28 cellular contexts compared by ENCODE assay signal in the genomic region with DNA sequence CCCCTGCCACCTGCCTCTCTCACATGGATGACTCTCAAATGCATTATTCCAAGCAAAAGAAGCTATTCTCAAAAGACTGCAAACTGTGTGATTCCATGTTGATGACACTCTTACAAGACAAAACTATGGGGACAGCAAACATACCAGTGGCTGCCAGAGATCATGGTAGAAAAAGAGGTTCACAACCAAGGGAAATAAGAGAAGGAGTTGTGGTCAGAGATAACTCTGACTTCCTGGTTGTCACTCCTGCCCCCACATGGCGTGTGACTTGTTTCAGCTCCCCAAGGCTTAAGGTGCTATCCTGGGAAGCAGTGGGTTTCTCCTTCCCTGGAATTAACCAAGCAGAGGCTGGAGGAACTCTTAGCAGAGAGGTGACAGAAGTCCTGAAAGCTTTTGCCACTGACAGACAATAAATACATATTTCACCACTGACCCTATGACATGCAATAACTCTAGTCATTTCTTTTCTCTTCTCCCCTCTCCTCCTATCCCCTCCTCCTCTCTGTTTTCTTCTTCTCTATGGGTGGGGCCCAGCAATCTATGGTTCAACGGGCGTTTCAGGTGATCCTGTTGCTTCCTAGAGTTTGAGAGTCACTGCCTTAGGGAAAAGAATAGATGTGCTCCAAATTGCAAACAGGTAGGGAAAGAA.
"Had no signal": no experiment of that assay in that cellular context is flagged by ENCODE, and none has a peak within 500 bp of the region (broad histone marks: within the 10 kb centered on the region; RNA-seq: fewer than 3 reads in every experiment).

No MANE protein-coding gene starts in this region.

- DNase-seq: activated B cell treated with CpG ODN at 0.5 μM for 24 hours; activated CD4-positive, alpha-beta T cell treated with anti-CD3 and anti-CD28 coated beads for 36 hours; activated CD4-positive, alpha-beta T cell treated with anti-CD3 and anti-CD28 coated beads, Interleukin-2, amount 50 U/mL, for 4 hours; activated CD8-positive, alpha-beta memory T cell treated with anti-CD3 and anti-CD28 coated beads, Interleukin-2, amount 50 U/mL, for 48 hours; activated naive CD4-positive, alpha-beta T cell; activated T-cell treated with anti-CD3 and anti-CD28 coated beads, Interleukin-2, amount 50 U/mL, for 4 hours; adrenal gland; brain microvascular endothelial cell; caudate nucleus; effector CD4-positive, alpha-beta T cell; erythroblast; foreskin keratinocyte; kidney; lower lobe of right lung; naive thymus-derived CD4-positive, alpha-beta T cell; posterior cingulate gyrus; right lobe of liver; stimulated activated CD4-positive, alpha-beta T cell treated with anti-CD3 and anti-CD28 coated beads, Interleukin-15, amount 100 ng/mL, for 24 hours; stimulated activated naive B cell treated with anti-CD40 and anti-IgM and Interleukin-4, amounts not matched to agents 10 μg/mL and 1 μg/mL and 100 μg/mL, for 72 hours; transverse colon; uterus had no signal

- H3K27me3 Mint-ChIP-seq: activated B cell treated with CpG ODN at 0.5 μM for 24 hours; activated CD4-positive, alpha-beta T cell treated with anti-CD3 and anti-CD28 coated beads for 36 hours had no signal

- H3K9me3 Mint-ChIP-seq: activated B cell treated with CpG ODN at 0.5 μM for 24 hours; activated T-cell treated with anti-CD3 and anti-CD28 coated beads, Interleukin-2, amount 50 U/mL, for 4 hours; activated T-helper 2 cell treated with anti-CD3 and anti-CD28 coated beads, Interferon-gamma antibody, Interleukin-2, Interleukin-4, amounts not matched to agents 10 μg/mL and 5 μg/mL and 100 μg/mL, durations not matched to agents 14 hours and 24 hours and 36 hours; dendritic cell treated with granulocyte-macrophage colony-stimulating factor and Interleukin-4, amounts not matched to agents 40 ng/mL and 50 ng/mL, for 4 days; naive thymus-derived CD4-positive, alpha-beta T cell; neural crest cell; stimulated activated naive B cell treated with anti-CD40 and anti-IgM and Interleukin-4, amounts not matched to agents 10 μg/mL and 1 μg/mL and 100 μg/mL, for 72 hours had no signal

- H3K27me3 ChIP-seq: adrenal gland, ascending aorta, brain microvascular endothelial cell, right lobe of liver, transverse colon, uterus had no signal

- H3K4me1 ChIP-seq: adrenal gland, ascending aorta, foreskin keratinocyte, lower lobe of right lung, right lobe of liver, uterus had no signal

- H3K36me3 Mint-ChIP-seq: activated naive CD8-positive, alpha-beta T cell; naive thymus-derived CD4-positive, alpha-beta T cell had no signal

- H3K4me1 Mint-ChIP-seq: activated B cell treated with CpG ODN at 0.5 μM for 24 hours; activated CD4-positive, alpha-beta T cell treated with anti-CD3 and anti-CD28 coated beads for 36 hours; naive thymus-derived CD4-positive, alpha-beta T cell; neural crest cell had no signal

- ATAC-seq: activated CD4-positive, alpha-beta T cell treated with anti-CD3 and anti-CD28 coated beads for 36 hours; activated T-cell treated with anti-CD3 and anti-CD28 coated beads, Interleukin-2, amount 50 U/mL, for 4 hours; foreskin keratinocyte; left lobe of liver; lower lobe of right lung; naive thymus-derived CD4-positive, alpha-beta T cell; right lobe of liver; stimulated activated naive B cell treated with anti-CD40 and anti-IgM and Interleukin-4, amounts not matched to agents 10 μg/mL and 1 μg/mL and 100 μg/mL, for 72 hours had no signal

- H3K9me3 ChIP-seq: adrenal gland, ascending aorta, lower lobe of right lung, right lobe of liver, transverse colon, uterus had no signal

- H3K4me3 ChIP-seq: adrenal gland, ascending aorta, lower lobe of right lung, right lobe of liver, smooth muscle cell, transverse colon, uterus had no signal

- H3K27ac ChIP-seq: adrenal gland, ascending aorta, brain microvascular endothelial cell, foreskin keratinocyte, lower lobe of right lung, right lobe of liver, transverse colon, uterus had no signal

- H3K36me3 ChIP-seq: adrenal gland, ascending aorta, brain microvascular endothelial cell, lower lobe of right lung, right lobe of liver, transverse colon, uterus had no signal

- H3K27ac Mint-ChIP-seq: activated B cell treated with CpG ODN at 0.5 μM for 24 hours; activated CD4-positive, alpha-beta T cell treated with anti-CD3 and anti-CD28 coated beads for 36 hours; activated naive CD8-positive, alpha-beta T cell; activated T-helper 2 cell treated with anti-CD3 and anti-CD28 coated beads, Interferon-gamma antibody, Interleukin-2, Interleukin-4, amounts not matched to agents 10 μg/mL and 5 μg/mL and 100 μg/mL, durations not matched to agents 14 hours and 24 hours and 36 hours; dendritic cell treated with granulocyte-macrophage colony-stimulating factor and Interleukin-4, amounts not matched to agents 40 ng/mL and 50 ng/mL, for 4 days; naive thymus-derived CD4-positive, alpha-beta T cell; stimulated activated naive B cell treated with anti-CD40 and anti-IgM and Interleukin-4, amounts not matched to agents 10 μg/mL and 1 μg/mL and 100 μg/mL, for 72 hours had no signal

- H3K4me3 Mint-ChIP-seq: activated B cell treated with CpG ODN at 0.5 μM for 24 hours; activated CD4-positive, alpha-beta T cell treated with anti-CD3 and anti-CD28 coated beads for 36 hours; activated naive CD8-positive, alpha-beta T cell; activated T-cell treated with anti-CD3 and anti-CD28 coated beads, Interleukin-2, amount 50 U/mL, for 4 hours; dendritic cell treated with granulocyte-macrophage colony-stimulating factor and Interleukin-4, amounts not matched to agents 40 ng/mL and 50 ng/mL, for 4 days; naive thymus-derived CD4-positive, alpha-beta T cell; neural crest cell; stimulated activated naive B cell treated with anti-CD40 and anti-IgM and Interleukin-4, amounts not matched to agents 10 μg/mL and 1 μg/mL and 100 μg/mL, for 72 hours had no signal
